In the genomic region with DNA sequence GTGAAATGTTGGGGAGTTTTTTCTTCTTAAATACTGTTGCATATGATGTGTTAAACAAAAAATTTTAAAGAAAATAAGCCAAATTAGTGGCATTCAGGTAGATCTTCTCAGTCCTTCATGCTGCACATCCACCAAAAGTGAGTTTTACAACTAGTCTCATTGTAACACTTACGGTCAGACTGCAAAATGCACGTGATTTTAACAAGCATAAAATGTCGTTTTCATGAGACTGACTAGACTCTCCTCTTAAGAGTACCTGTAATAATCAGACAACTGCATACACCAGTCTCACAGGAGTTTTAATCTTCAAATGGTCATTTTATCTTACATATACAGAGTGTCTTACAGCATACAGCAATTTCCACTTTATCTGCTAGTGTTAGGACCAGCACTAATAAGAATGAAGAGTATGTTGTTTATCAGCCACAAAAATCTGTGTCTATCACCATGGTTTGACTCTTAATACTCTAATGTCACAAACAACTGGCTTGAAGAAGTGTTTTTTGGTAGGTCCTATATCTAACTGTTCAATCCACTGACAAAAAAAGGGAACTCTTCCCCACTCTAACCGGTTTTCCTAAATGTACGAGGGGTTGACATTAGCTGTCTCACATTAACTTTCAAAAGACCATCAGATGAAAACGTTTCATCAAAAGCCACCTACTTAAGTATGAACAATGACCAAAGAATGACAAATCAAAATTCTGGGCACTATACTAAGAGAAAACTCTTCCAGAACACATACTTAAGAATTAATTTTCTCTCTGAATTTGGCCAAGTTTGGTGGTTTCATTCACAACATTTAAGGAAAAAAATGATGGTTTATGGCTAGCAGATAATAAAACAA, we compare ENCODE assay signal across 8 cellular contexts. TPM values are rescaled to one million over a fixed set of nuclear protein-coding genes. Genes with fewer than 3 reads are reported as not detected.
DNase-seq lines count a peak whose midpoint lies in the region; ATAC-seq and TF ChIP-seq lines count a peak whose summit lies in the region.

No MANE protein-coding gene starts in this region.

- no peak overlapping the region for H3K4ac ChIP-seq in mesendoderm (ENCODE audit: low read depth, low read length)

- H3K4me3 ChIP-seq in BLaER1 (peak overlapping the region; percentile 95), LNCaP clone FGC (ENCODE audit: low read depth, low read length) (peak overlapping the region; percentile 59), mammary epithelial cell (replicated peaks in 1 of 3; ENCODE audit: insufficient read depth in 1 of 3, low read depth in 2 of 3, low read length in 3 of 3) (peak overlapping the region; percentile 72 to 82 (median 76)), mesendoderm (ENCODE audit: low read length) (no peak overlapping the region), vagina (peak overlapping the region; percentile 62 to 88)

- peaks cover 2% of the 10 kb centered on the region for H3K79me1 ChIP-seq in mesendoderm (ENCODE audit: low read length)

- H3K9ac ChIP-seq in BLaER1 (peak overlapping the region; percentile 99), mammary epithelial cell (ENCODE audit: insufficient read depth, low read length) (peak overlapping the region; percentile 85), mesendoderm (ENCODE audit: low read length) (peak overlapping the region; percentile 90)

- TF ChIP-seq CTCF in LNCaP clone FGC (IDR thresholded peaks at IDR 0.05; ENCODE audit: control insufficient read depth, extremely low read depth, insufficient read depth) (no peak), mammary epithelial cell (conservative IDR thresholded peaks at IDR 0.05 in 1 of 2, IDR thresholded peaks at IDR 0.05 in 1 of 2; ENCODE audit: extremely low read depth in 1 of 2, insufficient read depth in 1 of 2, low read depth in 1 of 2, low read length in 2 of 2) (no peak), vagina (IDR thresholded peaks at IDR 0.05) (no peak)

- H3K36me3 ChIP-seq in BLaER1: peaks cover 4% of the 10 kb centered on the region; the same call in 1 of the 2 replicates
- H3K36me3 ChIP-seq in mammary epithelial cell (ENCODE audit: insufficient read depth, low read length): no peaks in the 10 kb centered on the region
- no peaks in the 10 kb centered on the region for H3K36me3 ChIP-seq in mesendoderm (ENCODE audit: control insufficient read depth, insufficient read depth, low read length)
- H3K36me3 ChIP-seq in vagina: no peaks in the 10 kb centered on the region

- CTCF ChIA-PET in mammary epithelial cell (lab: Charles Lee; ENCODE audit: low non-redundant PET): interaction anchor here (0.6 kb wide), 1 partner anchor 11 kb away, joined by 5 read pairs; no protein-coding TSS in a partner anchor

- peak overlapping the region; percentile 51 for H3K56ac ChIP-seq in mesendoderm (ENCODE audit: low read length)

- H3K27me3 ChIP-seq in BLaER1 (no peaks in the 10 kb centered on the region), mammary epithelial cell (ENCODE audit: insufficient read depth, low read length) (no peaks in the 10 kb centered on the region), mesendoderm (ENCODE audit: insufficient read depth, low read length, poor library complexity) (no peaks in the 10 kb centered on the region), vagina (no peaks in the 10 kb centered on the region)

- peaks cover 28% of the 10 kb centered on the region for H4K20me1 ChIP-seq in BLaER1
- H4K20me1 ChIP-seq in mammary epithelial cell (ENCODE audit: insufficient read depth, low read length): no peaks in the 10 kb centered on the region

- intact Hi-C loops in mammary epithelial cell (cut with micrococcal nuclease): loop anchor here (2.0 to 5.0 kb wide), 2 partner anchors 242 to 325 kb away; partner anchors contain the start of gene CEP85L
- intact Hi-C loops in vagina (cut with DNase I): no loop called here
- intact Hi-C loops in head of caudate nucleus (cut with DNase I): loop anchor here (5.0 kb wide), 1 partner anchor 240 kb away; the partner anchor contains the start of gene CEP85L

- H2BK120ac ChIP-seq in mesendoderm (ENCODE audit: low read depth, low read length): peak overlapping the region; percentile 38

- in situ Hi-C loops in mammary epithelial cell (cut with MboI; ENCODE audit: low sequenced_read_pairs in 2 of 2): no loop called here

- H3K4me2 ChIP-seq in BLaER1: peak overlapping the region; percentile 77
- peak overlapping the region; percentile 90 for H3K4me2 ChIP-seq in mammary epithelial cell (ENCODE audit: insufficient read depth, low read depth, low read length)
- H3K4me2 ChIP-seq in mesendoderm (ENCODE audit: low read length): no peak overlapping the region

- H2AK5ac ChIP-seq in mesendoderm (ENCODE audit: low read length): no peak overlapping the region

- no peak overlapping the region for H3K23ac ChIP-seq in mesendoderm (ENCODE audit: low read length)

- H3K18ac ChIP-seq in mesendoderm (ENCODE audit: low read length): no peak overlapping the region

- 5% methylated on average over 6 of the region's 6 CpGs for WGBS in mammary epithelial cell (ENCODE audit: low coverage, missing lambda C conversion rate)
- WGBS in mesendoderm (ENCODE audit: extremely low coverage, insufficient coverage, low lambda C conversion rate): no CpG with 5 or more reads among the region's 6 CpGs

- peak overlapping the region; percentile 83 for H3K27ac ChIP-seq in BLaER1
- peak overlapping the region; percentile 88 for H3K27ac ChIP-seq in mammary epithelial cell (ENCODE audit: insufficient read depth, low read depth, low read length)
- no peak overlapping the region for H3K27ac ChIP-seq in mesendoderm (ENCODE audit: low read depth, low read length)
- H3K27ac ChIP-seq in vagina: peak overlapping the region; percentile 72

- dilution Hi-C loops in mammary epithelial cell (cut with HindIII; ENCODE audit: low sequenced_read_pairs): no loop called here

- DNase-seq in LNCaP clone FGC (ENCODE audit: low read depth) (no peak), mammary epithelial cell (no peak), mesendoderm (no peak), vagina (ENCODE audit: extremely low spot score in 2 of 2) (no peak), head of caudate nucleus (no peak)

- H3K4me1 ChIP-seq in BLaER1: peaks cover 39% of the 10 kb centered on the region
- H3K4me1 ChIP-seq in mammary epithelial cell (ENCODE audit: insufficient read depth, low read length): peaks cover 22% of the 10 kb centered on the region
- H3K4me1 ChIP-seq in mesendoderm (ENCODE audit: control insufficient read depth, low read depth, low read length): peaks cover 6% of the 10 kb centered on the region
- H3K4me1 ChIP-seq in vagina: peaks cover 40% of the 10 kb centered on the region

- TF ChIP-seq POLR2A in vagina (IDR thresholded peaks at IDR 0.05): no peak

- peak overlapping the region; percentile 85 for H2AFZ ChIP-seq in mammary epithelial cell (ENCODE audit: low read depth, low read length)

- H2BK15ac ChIP-seq in mesendoderm (replicated peaks; ENCODE audit: low read depth): peak overlapping the region; percentile 19

- ATAC-seq in GM19035 (IDR thresholded peaks at IDR 0.05; ENCODE audit: unreplicated experiment): no peak
- ATAC-seq in HG02798 (IDR thresholded peaks at IDR 0.05; ENCODE audit: poor library complexity, unreplicated experiment): no peak

- no peak overlapping the region for H4K5ac ChIP-seq in mesendoderm (ENCODE audit: low read length)

- BruUV-seq in mammary epithelial cell (replicated peaks; lab: Mats Ljungman, UMichigan): no TSS peak

- H3K9me3 ChIP-seq in BLaER1: no peaks in the 10 kb centered on the region
- no peaks in the 10 kb centered on the region for H3K9me3 ChIP-seq in mammary epithelial cell (replicated peaks; ENCODE audit: insufficient read depth, low read length)
- no peaks in the 10 kb centered on the region for H3K9me3 ChIP-seq in vagina

- H3K79me2 ChIP-seq in mammary epithelial cell (ENCODE audit: insufficient read depth, low read length): peaks cover 68% of the 10 kb centered on the region
- peaks cover 23% of the 10 kb centered on the region for H3K79me2 ChIP-seq in mesendoderm (ENCODE audit: control insufficient read depth, insufficient read depth, low read length)

- H4K8ac ChIP-seq in mesendoderm (ENCODE audit: low read depth, low read length): no peak overlapping the region

- H2BK5ac ChIP-seq in mesendoderm (ENCODE audit: low read length): no peak overlapping the region

RNA-seq across cellular contexts. Expression of gene ASF1A, which starts 1.5 kb away (rescaled TPM):
- total RNA-seq in mammary epithelial cell (10 to 100 TPM; 19.8 to 29.0 TPM), vagina (7.9 TPM)
- 7.9 TPM for polyA plus RNA-seq in mammary epithelial cell
- 3.1 TPM for polyA minus RNA-seq in mammary epithelial cell
- 37.3 TPM for polyA plus RNA-seq in mesendoderm (2013, experiment 1 of 2)
- polyA plus RNA-seq in mesendoderm (2013, experiment 2 of 2): 39.0 TPM

RNA-seq across cellular contexts. Expression of gene MCM9, which starts 42.5 kb away (rescaled TPM):
- total RNA-seq in mammary epithelial cell (10 to 100 TPM; 12.3 to 15.2 TPM), vagina (25.8 TPM)
- polyA plus RNA-seq in mammary epithelial cell: 1.2 TPM
- 9.8 TPM for polyA minus RNA-seq in mammary epithelial cell
- 4.9 TPM for polyA plus RNA-seq in mesendoderm (2013, experiment 1 of 2)
- polyA plus RNA-seq in mesendoderm (2013, experiment 2 of 2): 5.0 TPM
